In the genomic region with DNA sequence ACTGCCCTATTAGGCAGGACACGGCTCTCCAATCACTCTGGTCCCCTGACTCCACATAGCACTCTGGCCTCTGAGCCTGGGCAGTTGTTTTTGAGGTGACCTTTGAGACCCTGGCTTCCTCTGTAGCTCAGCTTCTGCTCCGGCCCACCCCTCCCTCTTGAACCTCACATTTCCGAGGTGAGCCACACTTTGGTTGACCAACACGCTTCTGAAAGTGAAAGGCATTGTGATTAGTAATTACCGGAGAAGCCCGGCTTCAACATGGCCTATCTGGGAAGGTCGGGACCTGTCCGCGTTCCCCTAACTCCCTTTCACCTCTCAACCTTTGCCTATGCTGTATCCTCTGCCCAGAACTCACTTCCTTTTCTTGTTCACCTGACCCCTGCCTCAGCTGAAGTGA, we compare ENCODE assay signal across 1 cellular context.
TF ChIP-seq lines count a peak whose summit lies in the region.

No MANE protein-coding gene starts in this region.

TF ChIP-seq in GM12878, 131 proteins besides CTCF, POLR2A, EP300 and RAD21 (continued from another document):
- TF ChIP-seq, protein P1, sequence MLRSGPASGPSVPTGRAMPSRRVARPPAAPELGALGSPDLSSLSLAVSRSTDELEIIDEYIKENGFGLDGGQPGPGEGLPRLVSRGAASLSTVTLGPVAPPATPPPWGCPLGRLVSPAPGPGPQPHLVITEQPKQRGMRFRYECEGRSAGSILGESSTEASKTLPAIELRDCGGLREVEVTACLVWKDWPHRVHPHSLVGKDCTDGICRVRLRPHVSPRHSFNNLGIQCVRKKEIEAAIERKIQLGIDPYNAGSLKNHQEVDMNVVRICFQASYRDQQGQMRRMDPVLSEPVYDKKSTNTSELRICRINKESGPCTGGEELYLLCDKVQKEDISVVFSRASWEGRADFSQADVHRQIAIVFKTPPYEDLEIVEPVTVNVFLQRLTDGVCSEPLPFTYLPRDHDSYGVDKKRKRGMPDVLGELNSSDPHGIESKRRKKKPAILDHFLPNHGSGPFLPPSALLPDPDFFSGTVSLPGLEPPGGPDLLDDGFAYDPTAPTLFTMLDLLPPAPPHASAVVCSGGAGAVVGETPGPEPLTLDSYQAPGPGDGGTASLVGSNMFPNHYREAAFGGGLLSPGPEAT (IDR thresholded peaks at IDR 0.05; ENCODE audit: low read depth), result peak; percentile 85
- TF ChIP-seq, protein P2, sequence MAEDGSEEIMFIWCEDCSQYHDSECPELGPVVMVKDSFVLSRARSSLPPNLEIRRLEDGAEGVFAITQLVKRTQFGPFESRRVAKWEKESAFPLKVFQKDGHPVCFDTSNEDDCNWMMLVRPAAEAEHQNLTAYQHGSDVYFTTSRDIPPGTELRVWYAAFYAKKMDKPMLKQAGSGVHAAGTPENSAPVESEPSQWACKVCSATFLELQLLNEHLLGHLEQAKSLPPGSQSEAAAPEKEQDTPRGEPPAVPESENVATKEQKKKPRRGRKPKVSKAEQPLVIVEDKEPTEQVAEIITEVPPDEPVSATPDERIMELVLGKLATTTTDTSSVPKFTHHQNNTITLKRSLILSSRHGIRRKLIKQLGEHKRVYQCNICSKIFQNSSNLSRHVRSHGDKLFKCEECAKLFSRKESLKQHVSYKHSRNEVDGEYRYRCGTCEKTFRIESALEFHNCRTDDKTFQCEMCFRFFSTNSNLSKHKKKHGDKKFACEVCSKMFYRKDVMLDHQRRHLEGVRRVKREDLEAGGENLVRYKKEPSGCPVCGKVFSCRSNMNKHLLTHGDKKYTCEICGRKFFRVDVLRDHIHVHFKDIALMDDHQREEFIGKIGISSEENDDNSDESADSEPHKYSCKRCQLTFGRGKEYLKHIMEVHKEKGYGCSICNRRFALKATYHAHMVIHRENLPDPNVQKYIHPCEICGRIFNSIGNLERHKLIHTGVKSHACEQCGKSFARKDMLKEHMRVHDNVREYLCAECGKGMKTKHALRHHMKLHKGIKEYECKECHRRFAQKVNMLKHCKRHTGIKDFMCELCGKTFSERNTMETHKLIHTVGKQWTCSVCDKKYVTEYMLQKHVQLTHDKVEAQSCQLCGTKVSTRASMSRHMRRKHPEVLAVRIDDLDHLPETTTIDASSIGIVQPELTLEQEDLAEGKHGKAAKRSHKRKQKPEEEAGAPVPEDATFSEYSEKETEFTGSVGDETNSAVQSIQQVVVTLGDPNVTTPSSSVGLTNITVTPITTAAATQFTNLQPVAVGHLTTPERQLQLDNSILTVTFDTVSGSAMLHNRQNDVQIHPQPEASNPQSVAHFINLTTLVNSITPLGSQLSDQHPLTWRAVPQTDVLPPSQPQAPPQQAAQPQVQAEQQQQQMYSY (CRISPR knock-in tag; IDR thresholded peaks at IDR 0.05), result no peak
- TF ChIP-seq, protein P3, sequence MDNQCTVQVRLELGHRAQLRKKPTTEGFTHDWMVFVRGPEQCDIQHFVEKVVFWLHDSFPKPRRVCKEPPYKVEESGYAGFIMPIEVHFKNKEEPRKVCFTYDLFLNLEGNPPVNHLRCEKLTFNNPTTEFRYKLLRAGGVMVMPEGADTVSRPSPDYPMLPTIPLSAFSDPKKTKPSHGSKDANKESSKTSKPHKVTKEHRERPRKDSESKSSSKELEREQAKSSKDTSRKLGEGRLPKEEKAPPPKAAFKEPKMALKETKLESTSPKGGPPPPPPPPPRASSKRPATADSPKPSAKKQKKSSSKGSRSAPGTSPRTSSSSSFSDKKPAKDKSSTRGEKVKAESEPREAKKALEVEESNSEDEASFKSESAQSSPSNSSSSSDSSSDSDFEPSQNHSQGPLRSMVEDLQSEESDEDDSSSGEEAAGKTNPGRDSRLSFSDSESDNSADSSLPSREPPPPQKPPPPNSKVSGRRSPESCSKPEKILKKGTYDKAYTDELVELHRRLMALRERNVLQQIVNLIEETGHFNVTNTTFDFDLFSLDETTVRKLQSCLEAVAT (IDR thresholded peaks at IDR 0.05), result peak; percentile 65
- TF ChIP-seq IRF4 (IDR thresholded peaks at IDR 0.05; ENCODE audit: low read depth, low read length), result peak; percentile 93
- TF ChIP-seq CBX5 (IDR thresholded peaks at IDR 0.05; ENCODE audit: low read depth), result 0 out of 2 replicates have a peak, but pooled peaks have one; percentile 78
- TF ChIP-seq TBL1XR1 (IDR thresholded peaks at IDR 0.05; ENCODE audit: low read depth, low read length), result peak; percentile 88
- TF ChIP-seq ETV6 (conservative IDR thresholded peaks at IDR 0.05 in 1 of 2, IDR thresholded peaks at IDR 0.05 in 1 of 2; ENCODE audit: borderline replicate concordance in 1 of 2, low read depth in 1 of 2), result peak in 1 of 2 experiments; percentile 85; a peak in 2 of 4 replicates
- TF ChIP-seq MTA3 (IDR thresholded peaks at IDR 0.05; ENCODE audit: borderline replicate concordance, low read length), result peak; percentile 79; the same call in 1 of the 2 replicates
- peak; percentile 96 to 97 for TF ChIP-seq IKZF2 (IDR thresholded peaks at IDR 0.05)
- TF ChIP-seq JUND (IDR thresholded peaks at IDR 0.05; ENCODE audit: low read depth, low read length), result peak; percentile 49; the same call in 1 of the 2 replicates
- TF ChIP-seq MEF2B (IDR thresholded peaks at IDR 0.05; ENCODE audit: partially characterized antibody, poor library complexity, severe bottlenecking), result peak; percentile 33
- no peak for TF ChIP-seq WRNIP1 (IDR thresholded peaks at IDR 0.05; ENCODE audit: borderline replicate concordance, low read depth, low read length)
- peak; percentile 97 for TF ChIP-seq IKZF1 (conservative IDR thresholded peaks at IDR 0.05)
- peak; percentile 65; the same call in 1 of the 2 replicates for TF ChIP-seq BACH1 (IDR thresholded peaks at IDR 0.05; ENCODE audit: borderline replicate concordance)
- TF ChIP-seq CHD2 (IDR thresholded peaks at IDR 0.05; ENCODE audit: borderline replicate concordance, low read depth, low read length), result peak; percentile 44; the same call in 1 of the 2 replicates
- no peak for TF ChIP-seq POLR2AphosphoS2 (IDR thresholded peaks at IDR 0.05; ENCODE audit: low read depth, low read length)
- TF ChIP-seq, protein P4, sequence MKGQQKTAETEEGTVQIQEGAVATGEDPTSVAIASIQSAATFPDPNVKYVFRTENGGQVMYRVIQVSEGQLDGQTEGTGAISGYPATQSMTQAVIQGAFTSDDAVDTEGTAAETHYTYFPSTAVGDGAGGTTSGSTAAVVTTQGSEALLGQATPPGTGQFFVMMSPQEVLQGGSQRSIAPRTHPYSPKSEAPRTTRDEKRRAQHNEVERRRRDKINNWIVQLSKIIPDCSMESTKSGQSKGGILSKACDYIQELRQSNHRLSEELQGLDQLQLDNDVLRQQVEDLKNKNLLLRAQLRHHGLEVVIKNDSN (IDR thresholded peaks at IDR 0.05; ENCODE audit: borderline replicate concordance, extremely low read length, insufficient read depth, low read depth, low read length), result no peak
- TF ChIP-seq GATAD2B (conservative IDR thresholded peaks at IDR 0.05; ENCODE audit: low read depth), result peak; percentile 89
- TF ChIP-seq MEF2A (IDR thresholded peaks at IDR 0.05; ENCODE audit: insufficient read depth, low read depth, low read length), result peak; percentile 77
- peak; percentile 92 for TF ChIP-seq PAX5 (IDR thresholded peaks at IDR 0.05; ENCODE audit: borderline replicate concordance, low read depth, low read length)
- peak; percentile 65; the same call in 2 of the 3 replicates for TF ChIP-seq POU2F2 (IDR thresholded peaks at IDR 0.05; ENCODE audit: borderline replicate concordance, low read depth, low read length)
- peak in 1 of 2 experiments; percentile 49; a peak in 1 of 4 replicates for TF ChIP-seq SRF (IDR thresholded peaks at IDR 0.05; ENCODE audit: low read depth in 2 of 2, low read length in 2 of 2)
- no peak for TF ChIP-seq HDAC2 (IDR thresholded peaks at IDR 0.05)
- TF ChIP-seq CBFB (IDR thresholded peaks at IDR 0.05; ENCODE audit: low read depth), result peak; percentile 80
- TF ChIP-seq MTA2 (IDR thresholded peaks at IDR 0.05; ENCODE audit: low read depth), result peak; percentile 87
- TF ChIP-seq EED (IDR thresholded peaks at IDR 0.05; ENCODE audit: low read depth), result peak; percentile 96
- TF ChIP-seq RUNX3 (IDR thresholded peaks at IDR 0.05; ENCODE audit: low read length), result peak; percentile 98
- peak; percentile 63; the same call in 1 of the 2 replicates for TF ChIP-seq SPI1 (IDR thresholded peaks at IDR 0.05; ENCODE audit: borderline replicate concordance, insufficient read depth, low read depth, low read length)
- TF ChIP-seq, protein P5, sequence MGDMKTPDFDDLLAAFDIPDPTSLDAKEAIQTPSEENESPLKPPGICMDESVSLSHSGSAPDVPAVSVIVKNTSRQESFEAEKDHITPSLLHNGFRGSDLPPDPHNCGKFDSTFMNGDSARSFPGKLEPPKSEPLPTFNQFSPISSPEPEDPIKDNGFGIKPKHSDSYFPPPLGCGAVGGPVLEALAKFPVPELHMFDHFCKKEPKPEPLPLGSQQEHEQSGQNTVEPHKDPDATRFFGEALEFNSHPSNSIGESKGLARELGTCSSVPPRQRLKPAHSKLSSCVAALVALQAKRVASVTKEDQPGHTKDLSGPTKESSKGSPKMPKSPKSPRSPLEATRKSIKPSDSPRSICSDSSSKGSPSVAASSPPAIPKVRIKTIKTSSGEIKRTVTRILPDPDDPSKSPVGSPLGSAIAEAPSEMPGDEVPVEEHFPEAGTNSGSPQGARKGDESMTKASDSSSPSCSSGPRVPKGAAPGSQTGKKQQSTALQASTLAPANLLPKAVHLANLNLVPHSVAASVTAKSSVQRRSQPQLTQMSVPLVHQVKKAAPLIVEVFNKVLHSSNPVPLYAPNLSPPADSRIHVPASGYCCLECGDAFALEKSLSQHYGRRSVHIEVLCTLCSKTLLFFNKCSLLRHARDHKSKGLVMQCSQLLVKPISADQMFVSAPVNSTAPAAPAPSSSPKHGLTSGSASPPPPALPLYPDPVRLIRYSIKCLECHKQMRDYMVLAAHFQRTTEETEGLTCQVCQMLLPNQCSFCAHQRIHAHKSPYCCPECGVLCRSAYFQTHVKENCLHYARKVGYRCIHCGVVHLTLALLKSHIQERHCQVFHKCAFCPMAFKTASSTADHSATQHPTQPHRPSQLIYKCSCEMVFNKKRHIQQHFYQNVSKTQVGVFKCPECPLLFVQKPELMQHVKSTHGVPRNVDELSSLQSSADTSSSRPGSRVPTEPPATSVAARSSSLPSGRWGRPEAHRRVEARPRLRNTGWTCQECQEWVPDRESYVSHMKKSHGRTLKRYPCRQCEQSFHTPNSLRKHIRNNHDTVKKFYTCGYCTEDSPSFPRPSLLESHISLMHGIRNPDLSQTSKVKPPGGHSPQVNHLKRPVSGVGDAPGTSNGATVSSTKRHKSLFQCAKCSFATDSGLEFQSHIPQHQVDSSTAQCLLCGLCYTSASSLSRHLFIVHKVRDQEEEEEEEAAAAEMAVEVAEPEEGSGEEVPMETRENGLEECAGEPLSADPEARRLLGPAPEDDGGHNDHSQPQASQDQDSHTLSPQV (IDR thresholded peaks at IDR 0.05), result no peak
TF ChIP-seq in GM12878: peak in this region for 40.
